8 cellular contexts compared by ENCODE assay signal in genomic region chr14:91229743-91230200, GRCh38.
DNase-seq lines count a peak whose midpoint lies in the region; ATAC-seq and TF ChIP-seq lines count a peak whose summit lies in the region.

No MANE protein-coding gene starts in this region.

- no peaks in the 10 kb centered on the region for H3K79me2 ChIP-seq in KMS-11 (ENCODE audit: insufficient read depth, low read depth)

- no peaks in the 10 kb centered on the region for H4K20me1 ChIP-seq in KMS-11 (ENCODE audit: insufficient read depth)

- no peaks in the 10 kb centered on the region for H3K9me3 ChIP-seq in neutrophil

- H3K27me3 ChIP-seq in KMS-11 (ENCODE audit: insufficient read depth, low read depth), result no peaks in the 10 kb centered on the region
- no peaks in the 10 kb centered on the region for H3K27me3 ChIP-seq in neutrophil

- peak overlapping the region; percentile 32 for H3K4me3 ChIP-seq in GM12865 (ENCODE audit: low read depth, low read length)
- no peak overlapping the region for H3K4me3 ChIP-seq in KMS-11 (IDR thresholded peaks at IDR 0.05; ENCODE audit: insufficient read depth, low read depth, low read length)
- peak overlapping the region; percentile 6 to 25 for H3K4me3 ChIP-seq in neutrophil (ENCODE audit: low read depth in 1 of 2, low read length in 1 of 2)

- H3K4me2 ChIP-seq in KMS-11, result peak overlapping the region; percentile 62; the same call in 1 of the 2 replicates

- DNase-seq in GM12865 (ENCODE audit: low read depth) (peak; percentile 94), NCI-H2227 treated with DMSO at 0.1 percent for 48 hours (lab: John Stamatoyannopoulos, UW) (no peak), globus pallidus (ENCODE audit: low spot score) (no peak), NCI-H524 treated with DMSO at 0.1 percent for 48 hours (lab: John Stamatoyannopoulos, UW) (no peak)
- DNase-seq in activated CD8-positive, alpha-beta memory T cell treated with anti-CD3 and anti-CD28 coated beads, Interleukin-2, amount 50 U/mL, for 4 hours, result peak; percentile 50

- H3K36me3 ChIP-seq in KMS-11 (ENCODE audit: insufficient read depth), result no peaks in the 10 kb centered on the region
- H3K36me3 ChIP-seq in neutrophil, result peaks cover 55% of the 10 kb centered on the region

- TF ChIP-seq CTCF in GM12865 (IDR thresholded peaks at IDR 0.05; ENCODE audit: insufficient read depth, low read depth, low read length, missing control alignments) (no peak), KMS-11 (conservative IDR thresholded peaks at IDR 0.05; ENCODE audit: low read depth, low read length) (no peak), neutrophil (IDR thresholded peaks at IDR 0.05) (no peak)

- peak; percentile 57 for ATAC-seq in GM21717 (IDR thresholded peaks at IDR 0.05; ENCODE audit: unreplicated experiment)

- H3K27ac ChIP-seq in KMS-11 (peak overlapping the region; percentile 83), neutrophil (peak overlapping the region; percentile 93)

- H3K4me1 ChIP-seq in KMS-11 (ENCODE audit: low read depth, poor library complexity, severe bottlenecking), result peaks cover 29% of the 10 kb centered on the region
- peaks cover 56 to 60% of the 10 kb centered on the region in 2 experiments for H3K4me1 ChIP-seq in neutrophil (ENCODE audit: control insufficient read depth in 1 of 2, insufficient read depth in 1 of 2, low read depth in 1 of 2, low read length in 1 of 2)

- peak overlapping the region; percentile 41; the same call in 1 of the 2 replicates for H2AFZ ChIP-seq in KMS-11 (ENCODE audit: low read depth)

- peak overlapping the region; percentile 15; the same call in 1 of the 2 replicates for H3K9ac ChIP-seq in KMS-11

Comparison
In these comparisons a context has a peak if more than half of its experiments do, and no peak if none do; other contexts are left out.
1. DNase-seq: peak in GM12865 (single experiment) and activated CD8-positive, alpha-beta memory T cell treated with anti-CD3 and anti-CD28 coated beads, Interleukin-2, amount 50 U/mL, for 4 hours (single experiment); none in NCI-H2227 treated with DMSO at 0.1 percent for 48 hours (single experiment), globus pallidus (single experiment) and NCI-H524 treated with DMSO at 0.1 percent for 48 hours (single experiment).